Comparison of ENCODE assay signal across 19 cellular contexts in the genomic region with DNA sequence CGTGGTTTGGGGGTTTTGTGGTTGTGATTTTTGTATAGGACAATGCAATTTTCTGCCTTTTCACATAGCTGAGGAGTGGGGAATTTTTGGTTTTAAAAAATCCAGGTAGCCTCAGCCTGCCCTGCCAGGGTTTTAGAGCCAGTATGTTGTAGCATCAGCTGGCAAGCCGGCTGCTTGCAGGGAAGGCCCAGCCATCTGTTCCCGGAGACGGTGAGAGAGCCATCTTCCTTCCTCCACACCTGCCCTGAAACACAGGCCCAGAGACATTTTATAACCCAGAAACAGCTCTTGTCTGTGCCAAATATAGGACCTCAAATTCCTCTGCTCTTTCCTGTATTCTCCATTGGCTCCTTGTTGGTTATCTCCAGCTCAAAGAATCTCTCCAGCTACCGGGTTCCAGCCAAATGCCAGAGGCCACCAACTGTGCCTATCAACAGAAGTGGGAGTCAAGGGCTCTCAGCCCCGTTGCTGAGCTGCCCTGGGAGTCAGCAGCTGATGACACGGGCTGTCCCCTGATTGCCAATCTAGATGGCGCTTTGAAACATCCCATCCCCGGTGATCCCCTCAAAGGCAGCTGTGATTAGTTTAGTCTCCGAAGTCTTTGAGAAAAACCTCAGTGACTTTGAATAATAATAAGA.
A peak's percentile ranks its signal among the peaks of the same experiment; 100 is the strongest.
DNase-seq lines count a peak whose midpoint lies in the region; ATAC-seq and TF ChIP-seq lines count a peak whose summit lies in the region.
"Had no signal": no experiment of that assay in that cellular context is flagged by ENCODE, and none has a peak within 500 bp of the region (broad histone marks: within the 10 kb centered on the region; RNA-seq: fewer than 3 reads in every experiment).

No MANE protein-coding gene starts in this region.

- H3K4me1 Mint-ChIP-seq in glutamatergic neuron (ENCODE audit: low read depth, unreplicated experiment), result peaks cover 20% of the 10 kb centered on the region
- H3K4me1 Mint-ChIP-seq: T-helper 17 cell had no signal

- H3K36me3 Mint-ChIP-seq in glutamatergic neuron (ENCODE audit: unreplicated experiment), result no peaks in the 10 kb centered on the region
- H3K36me3 Mint-ChIP-seq: activated naive CD4-positive, alpha-beta T cell treated with anti-CD3 and anti-CD28 coated beads, Interleukin-2, amount 50 U/mL, for 24 hours; mesothelial cell of epicardium; WTC11 had no signal

- H3K27me3 Mint-ChIP-seq in glutamatergic neuron (ENCODE audit: unreplicated experiment), result peaks cover 3% of the 10 kb centered on the region
- H3K27me3 Mint-ChIP-seq: activated CD8-positive, alpha-beta T cell treated with anti-CD3 and anti-CD28 coated beads for 36 hours; activated naive CD4-positive, alpha-beta T cell treated with anti-CD3 and anti-CD28 coated beads, Interleukin-2, amount 50 U/mL, for 24 hours; T-helper 17 cell had no signal

- peak overlapping the region; percentile 75 for H3K27ac Mint-ChIP-seq in glutamatergic neuron (ENCODE audit: unreplicated experiment)
- H3K27ac Mint-ChIP-seq: activated CD8-positive, alpha-beta T cell treated with anti-CD3 and anti-CD28 coated beads for 36 hours; activated naive CD4-positive, alpha-beta T cell treated with anti-CD3 and anti-CD28 coated beads, Interleukin-2, amount 50 U/mL, for 24 hours; mesothelial cell of epicardium; nephron progenitor cell; T-helper 17 cell; WTC11 had no signal

- peaks cover 3% of the 10 kb centered on the region for H3K9me3 Mint-ChIP-seq in glutamatergic neuron (ENCODE audit: unreplicated experiment)
- H3K9me3 Mint-ChIP-seq: activated CD8-positive, alpha-beta T cell treated with anti-CD3 and anti-CD28 coated beads for 36 hours; activated naive CD4-positive, alpha-beta T cell treated with anti-CD3 and anti-CD28 coated beads, Interleukin-2, amount 50 U/mL, for 24 hours; activated T-cell treated with anti-CD3 and anti-CD28 coated beads, Interleukin-2, amount 50 U/mL, for 4 hours; WTC11 had no signal

- DNase-seq in DMS79 (lab: John Stamatoyannopoulos, UW) (peak; percentile 39), NCI-H187 (lab: John Stamatoyannopoulos, UW) (peak; percentile 8 to 25), NCI-H524 (lab: John Stamatoyannopoulos, UW) (peak; percentile 90 to 96), glutamatergic neuron (peak; percentile 28), retina (no peak), NCI-H1048 (lab: John Stamatoyannopoulos, UW) (no peak), nucleus accumbens (lab: John Stamatoyannopoulos, UW) (no peak)
- DNase-seq: activated CD8-positive, alpha-beta T cell treated with anti-CD3 and anti-CD28 coated beads for 36 hours; activated T-cell treated with anti-CD3 and anti-CD28 coated beads, Interleukin-2, amount 50 U/mL, for 4 hours; foreskin keratinocyte; HCEC 1CT; nephron progenitor cell; Right ventricle myocardium superior; stimulated activated CD4-positive, alpha-beta T cell treated with anti-CD3 and anti-CD28 coated beads, Interleukin-4, amount 100 ng/mL, for 4 hours; T-helper 17 cell had no signal

- H3K4me3 Mint-ChIP-seq in glutamatergic neuron (ENCODE audit: unreplicated experiment), result no peak overlapping the region
- H3K4me3 Mint-ChIP-seq: activated CD8-positive, alpha-beta T cell treated with anti-CD3 and anti-CD28 coated beads for 36 hours; activated naive CD4-positive, alpha-beta T cell treated with anti-CD3 and anti-CD28 coated beads, Interleukin-2, amount 50 U/mL, for 24 hours; activated T-cell treated with anti-CD3 and anti-CD28 coated beads, Interleukin-2, amount 50 U/mL, for 4 hours; mesothelial cell of epicardium; nephron progenitor cell; T-helper 17 cell; WTC11 had no signal

- ATAC-seq in HG02885 (IDR thresholded peaks at IDR 0.05; ENCODE audit: poor library complexity, unreplicated experiment), result no peak
- ATAC-seq: activated CD8-positive, alpha-beta T cell treated with anti-CD3 and anti-CD28 coated beads for 36 hours; activated T-cell treated with anti-CD3 and anti-CD28 coated beads, Interleukin-2, amount 50 U/mL, for 4 hours; foreskin keratinocyte; T-helper 17 cell; WTC11 had no signal

- no peak for TF ChIP-seq CTCF in glutamatergic neuron (IDR thresholded peaks at IDR 0.05; ENCODE audit: partially characterized antibody, unreplicated experiment)

Comparison
In these comparisons a context has a peak if more than half of its experiments do, and no peak if none do; other contexts are left out.
1. DNase-seq: peak in DMS79 (single experiment), NCI-H187 (2 of 2), NCI-H524 (2 of 2) and glutamatergic neuron (single experiment); none in retina (single experiment), NCI-H1048 (single experiment) and nucleus accumbens (0 of 56).